Comparison of ENCODE assay signal across 15 cellular contexts in genomic region chr3:32315441-32315840, GRCh38.
A peak's percentile ranks its signal among the peaks of the same experiment; 100 is the strongest.
DNase-seq lines count a peak whose midpoint lies in the region; ATAC-seq, FAIRE-seq and TF ChIP-seq lines count a peak whose summit lies in the region.
"Had no signal": no experiment of that assay in that cellular context is flagged by ENCODE, and none has a peak within 500 bp of the region (broad histone marks: within the 10 kb centered on the region; RNA-seq: fewer than 3 reads in every experiment).

No MANE protein-coding gene starts in this region.

- H3K36me3 ChIP-seq in right lobe of liver (no peaks in the 10 kb centered on the region), HepG2 (replicated peaks in 1 of 2; ENCODE audit: control insufficient read depth in 1 of 2, insufficient read depth in 2 of 2, low read length in 2 of 2) (no peaks in the 10 kb centered on the region), body of pancreas (replicated peaks in 1 of 2; ENCODE audit: insufficient read depth in 1 of 2, low read depth in 2 of 2) (no peaks in the 10 kb centered on the region), breast epithelium (no peaks in the 10 kb centered on the region)
- H3K36me3 ChIP-seq: BLaER1 treated with 17β-estradiol and CSF1 and Interleukin-3, amounts not matched to agents 10 nM and 100 nM; HAP-1 had no signal

- intact Hi-C loops in right lobe of liver (cut with DNase I): no loop called here
- intact Hi-C loops in HepG2 (cut with micrococcal nuclease; ENCODE audit: unreplicated experiment): no loop called here
- intact Hi-C loops in body of pancreas (cut with DNase I): no loop called here
- intact Hi-C loops in breast epithelium (cut with DNase I; ENCODE audit: low total_unique reads): no loop called here

- H3K9ac ChIP-seq in HepG2 (ENCODE audit: insufficient read depth, low read depth, low read length): no peak overlapping the region
- H3K9ac ChIP-seq: BLaER1 treated with 17β-estradiol and CSF1 and Interleukin-3, amounts not matched to agents 10 nM and 100 nM had no signal

- TF ChIP-seq RAD21 in HepG2 (CRISPR knock-in tag; IDR thresholded peaks at IDR 0.05): no peak

- H4K20me1 ChIP-seq in HepG2 (ENCODE audit: insufficient read depth, low read length): 0 out of 2 replicates have a peak, but pooled peaks cover 3% of the 10 kb centered on the region

- no peaks in the 10 kb centered on the region for H3K27me3 ChIP-seq in right lobe of liver
- no peaks in the 10 kb centered on the region for H3K27me3 ChIP-seq in HepG2 (ENCODE audit: control insufficient read depth in 1 of 2, insufficient read depth in 2 of 2, low read length in 2 of 2)
- no peaks in the 10 kb centered on the region for H3K27me3 ChIP-seq in body of pancreas
- H3K27me3 ChIP-seq in breast epithelium: no peaks in the 10 kb centered on the region
- H3K27me3 ChIP-seq: BLaER1 treated with 17β-estradiol and CSF1 and Interleukin-3, amounts not matched to agents 10 nM and 100 nM had no signal

- TF ChIP-seq EP300 in HepG2 (IDR thresholded peaks at IDR 0.05; ENCODE audit: low read depth in 2 of 2, low read length in 2 of 2) (no peak), HepG2 (CRISPR knock-in tag; IDR thresholded peaks at IDR 0.05; ENCODE audit: borderline replicate concordance) (no peak)

- H3K9me3 ChIP-seq in right lobe of liver (no peaks in the 10 kb centered on the region), HepG2 (ENCODE audit: low read length) (no peaks in the 10 kb centered on the region), body of pancreas (no peaks in the 10 kb centered on the region), breast epithelium (no peaks in the 10 kb centered on the region)
- H3K9me3 ChIP-seq: BLaER1 treated with 17β-estradiol and CSF1 and Interleukin-3, amounts not matched to agents 10 nM and 100 nM; HAP-1 had no signal

- TF ChIP-seq POLR2A in right lobe of liver (IDR thresholded peaks at IDR 0.05) (no peak), HepG2 (IDR thresholded peaks at IDR 0.05; ENCODE audit: insufficient read depth in 1 of 2, low read depth in 2 of 2, low read length in 2 of 2) (no peak), body of pancreas (IDR thresholded peaks at IDR 0.05) (no peak), breast epithelium (IDR thresholded peaks at IDR 0.05) (no peak)

- ATAC-seq in right lobe of liver: peak; percentile 44 to 66 (median 60)
- no peak for ATAC-seq in HepG2
- ATAC-seq in body of pancreas: peak; percentile 62
- peak; percentile 61 for ATAC-seq in left lobe of liver
- no peak for ATAC-seq in GM18867 (IDR thresholded peaks at IDR 0.05; ENCODE audit: unreplicated experiment)

- no peak overlapping the region for H2AFZ ChIP-seq in HepG2 (ENCODE audit: low read length)

- BruUV-seq in HepG2 (replicated peaks; lab: Mats Ljungman, UMichigan): no TSS peak

- WGBS in right lobe of liver (ENCODE audit: insufficient coverage, low coverage, low lambda C conversion rate, missing lambda C conversion rate): no CpG with 5 or more reads among the region's 3 CpGs
- 100% methylated on average over 3 of the region's 3 CpGs for WGBS in HepG2 (ENCODE audit: low lambda C conversion rate)
- WGBS in body of pancreas, 2 donors: 79 to 97% methylated on average over 3 of the region's 3 CpGs

- H3K27ac ChIP-seq in right lobe of liver: no peak overlapping the region
- H3K27ac ChIP-seq in HepG2 (ENCODE audit: extremely low read length, insufficient read depth, low read length): no peak overlapping the region
- H3K27ac ChIP-seq in body of pancreas: peak overlapping the region in 2 of 4 donors; percentile 9 to 56
- no peak overlapping the region for H3K27ac ChIP-seq in breast epithelium
- H3K27ac ChIP-seq: BLaER1 treated with 17β-estradiol and CSF1 and Interleukin-3, amounts not matched to agents 10 nM and 100 nM had no signal

- H3K4me1 ChIP-seq in right lobe of liver (peaks cover 0 to 3% (median 0%) of the 10 kb centered on the region in 4 donors), HepG2 (ENCODE audit: insufficient read depth, low read length) (peaks cover 66% of the 10 kb centered on the region), body of pancreas (peaks cover 37% of the 10 kb centered on the region), breast epithelium (peaks cover 0 to 6% of the 10 kb centered on the region in 2 donors)

- DNase-seq in right lobe of liver (no peak), HepG2 (ENCODE audit: low spot score) (no peak), body of pancreas (peak; percentile 49 to 67 (median 60)), left lobe of liver (ENCODE audit: low spot score) (no peak), NK-92 (lab: John Stamatoyannopoulos, UW; ENCODE audit: unreplicated experiment) (no peak), breast epithelium (ENCODE audit: low spot score in 2 of 2) (no peak)
- DNase-seq: ACHN; CD4-positive, CD25-positive, alpha-beta regulatory T cell; DMS79; GDM1 had no signal

- TF ChIP-seq CTCF in right lobe of liver (IDR thresholded peaks at IDR 0.05) (no peak), HepG2 (CRISPR knock-in tag; IDR thresholded peaks at IDR 0.05) (no peak), body of pancreas (IDR thresholded peaks at IDR 0.05) (no peak), breast epithelium (IDR thresholded peaks at IDR 0.05) (no peak)

- CTCF ChIA-PET in HepG2 (lab: Yijun Ruan, JAX; ENCODE audit: low intra/inter-chr PET ratio, low total read pairs): no interaction called here

- H3K79me2 ChIP-seq in HepG2 (ENCODE audit: insufficient read depth, low read length): peaks cover 4% of the 10 kb centered on the region

- no peak overlapping the region for H3K4me3 ChIP-seq in right lobe of liver
- no peak overlapping the region for H3K4me3 ChIP-seq in HepG2 (replicated peaks in 1 of 3; ENCODE audit: insufficient read depth in 1 of 3, low read depth in 2 of 3, low read length in 3 of 3)
- H3K4me3 ChIP-seq in body of pancreas: no peak overlapping the region
- no peak overlapping the region for H3K4me3 ChIP-seq in breast epithelium
- H3K4me3 ChIP-seq: BLaER1 treated with 17β-estradiol and CSF1 and Interleukin-3, amounts not matched to agents 10 nM and 100 nM; HAP-1 had no signal

- in situ Hi-C loops in HepG2 (cut with HindIII; ENCODE audit: extremely low pct_ligation_motif_present, low pct_unique_long_range_greater_than_20kb): no loop called here

- H3K4me2 ChIP-seq in HepG2 (ENCODE audit: low read depth, low read length): no peak overlapping the region

- no peak for FAIRE-seq in HepG2 (lab: Jason Lieb, UNC)
- FAIRE-seq: GM12892, H1 had no signal

- POLR2A ChIA-PET in HepG2 (lab: Yijun Ruan, JAX): no interaction called here

TF ChIP-seq in HepG2, 621 proteins besides CTCF, POLR2A, EP300 and RAD21 (continues in another document):
- no peak for TF ChIP-seq U2AF2 (IDR thresholded peaks at IDR 0.05; ENCODE audit: low read depth, low read length)
- no peak for TF ChIP-seq SKIL (CRISPR knock-in tag; IDR thresholded peaks at IDR 0.05; ENCODE audit: borderline replicate concordance)
- TF ChIP-seq ZBTB10 (CRISPR knock-in tag; IDR thresholded peaks at IDR 0.05; ENCODE audit: borderline replicate concordance): no peak
- TF ChIP-seq ZNF430 (CRISPR knock-in tag; IDR thresholded peaks at IDR 0.05): no peak
- no peak for TF ChIP-seq ZNF260 (CRISPR knock-in tag; IDR thresholded peaks at IDR 0.05; ENCODE audit: borderline replicate concordance, low read depth)
- TF ChIP-seq ZNF576 (CRISPR knock-in tag; IDR thresholded peaks at IDR 0.05): no peak
- TF ChIP-seq ZNF546 (CRISPR knock-in tag; conservative IDR thresholded peaks at IDR 0.05): no peak
- no peak for TF ChIP-seq SAP130 (CRISPR knock-in tag; IDR thresholded peaks at IDR 0.05; ENCODE audit: low read depth)
- no peak for TF ChIP-seq ZNF557 (CRISPR knock-in tag; IDR thresholded peaks at IDR 0.05)
- TF ChIP-seq ZBTB38 (CRISPR knock-in tag; IDR thresholded peaks at IDR 0.05): no peak

Comparison
In these comparisons a context has a peak if more than half of its experiments do, and no peak if none do; other contexts are left out.
1. ATAC-seq: peak in right lobe of liver (4 of 4), body of pancreas (single experiment) and left lobe of liver (single experiment); none in HepG2 (single experiment) and GM18867 (single experiment).
2. DNase-seq: peak in body of pancreas (4 of 4); none in right lobe of liver (0 of 3), HepG2 (single experiment), left lobe of liver (single experiment), NK-92 (single experiment) and breast epithelium (0 of 2).